33 cellular contexts compared by ENCODE assay signal in the genomic region with DNA sequence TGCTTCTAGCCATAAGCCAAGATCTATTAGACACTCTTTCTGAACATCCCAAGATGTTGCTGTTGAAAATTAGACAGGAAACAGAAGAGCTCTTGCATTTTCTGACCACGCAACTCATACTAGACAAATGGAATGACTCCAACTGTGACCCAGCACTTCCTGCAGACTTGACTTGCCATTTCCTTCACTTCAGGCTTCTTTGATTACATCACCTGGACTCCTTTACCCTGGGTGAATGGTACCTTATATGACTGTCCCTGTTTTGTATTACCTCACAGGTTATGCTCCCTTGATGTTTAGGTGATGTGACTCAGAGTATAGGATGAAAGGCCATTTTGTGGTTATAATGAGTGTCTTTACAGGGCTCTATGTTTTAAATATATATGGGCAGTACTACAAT.
A peak's percentile ranks its signal among the peaks of the same experiment; 100 is the strongest.
DNase-seq lines count a peak whose midpoint lies in the region; ATAC-seq, FAIRE-seq and TF ChIP-seq lines count a peak whose summit lies in the region.
"Had no signal": no experiment of that assay in that cellular context is flagged by ENCODE, and none has a peak within 500 bp of the region (broad histone marks: within the 10 kb centered on the region; RNA-seq: fewer than 3 reads in every experiment).

No MANE protein-coding gene starts in this region.

- H4K8ac ChIP-seq in H1 (ENCODE audit: extremely low read depth, insufficient read depth, low read length): no peak overlapping the region

- no peaks in the 10 kb centered on the region for H3K4me1 ChIP-seq in H1 (replicated peaks in 1 of 4; ENCODE audit: control insufficient read depth in 3 of 4, insufficient read depth in 4 of 4, low read length in 3 of 4)
- H3K4me1 ChIP-seq: Caco-2, stomach, uterus had no signal

- no peaks in the 10 kb centered on the region for H3K27me3 ChIP-seq in H1 (replicated peaks in 1 of 4; ENCODE audit: control insufficient read depth in 3 of 4, extremely low read depth in 1 of 4, insufficient read depth in 3 of 4, low read length in 3 of 4)
- H3K27me3 ChIP-seq: MG63, stomach, uterus had no signal

- TF ChIP-seq POLR2A in H1 (IDR thresholded peaks at IDR 0.05; ENCODE audit: control extremely low read depth in 1 of 2, low read depth in 2 of 2, low read length in 2 of 2): no peak

- CTCF ChIA-PET in H1 (lab: Charles Lee; ENCODE audit: partially characterized antibody): no interaction called here

- H2BK15ac ChIP-seq in H1 (ENCODE audit: low read length): no peak overlapping the region

- H2BK5ac ChIP-seq in H1 (ENCODE audit: low read depth, low read length): no peak overlapping the region

- H2AFZ ChIP-seq in H1 (ENCODE audit: low read length): peak overlapping the region; percentile 52; the same call in 1 of the 2 replicates

- no peaks in the 10 kb centered on the region for H4K20me1 ChIP-seq in H1 (replicated peaks in 1 of 2; ENCODE audit: control insufficient read depth in 1 of 2, insufficient read depth in 2 of 2, low read length in 2 of 2)

- H3K9me3 ChIP-seq in H1 (ENCODE audit: insufficient read depth in 2 of 2, low read depth in 1 of 2, low read length in 1 of 2): peaks cover 0 to 2% of the 10 kb centered on the region in 2 experiments; a peak in 1 of 4 replicates
- H3K9me3 ChIP-seq: uterus had no signal

- H3K4me2 ChIP-seq in H1 (ENCODE audit: insufficient read depth in 1 of 2, low read depth in 2 of 2, low read length in 2 of 2): no peak overlapping the region

- no peak for TF ChIP-seq RAD21 in H1 (IDR thresholded peaks at IDR 0.05 in 1 of 2, conservative IDR thresholded peaks at IDR 0.05 in 1 of 2; ENCODE audit: low read depth in 2 of 2, low read length in 2 of 2)

- no peak overlapping the region for H3K4ac ChIP-seq in H1 (replicated peaks; ENCODE audit: insufficient read length, low read depth, low read length)

- no peak overlapping the region for H3K4me3 ChIP-seq in H1 (ENCODE audit: extremely low read depth in 1 of 4, insufficient read depth in 2 of 4, low read depth in 3 of 4, low read length in 4 of 4)
- H3K4me3 ChIP-seq: MG63, stomach, uterus had no signal

- H4K5ac ChIP-seq in H1 (ENCODE audit: insufficient read length, low read depth, low read length): no peak overlapping the region

- H3K18ac ChIP-seq in H1 (ENCODE audit: extremely low read depth, low read length): no peak overlapping the region

- TF ChIP-seq CTCF in H1 (IDR thresholded peaks at IDR 0.05; ENCODE audit: control extremely low read depth in 1 of 3, insufficient read depth in 1 of 3, low read depth in 1 of 3, low read length in 3 of 3): no peak

- no peak overlapping the region for H3K27ac ChIP-seq in H1 (ENCODE audit: low read depth, low read length)
- H3K27ac ChIP-seq: C4-2B, stomach, uterus had no signal

- no peak overlapping the region for H2AK5ac ChIP-seq in H1 (ENCODE audit: low read depth, low read length)

- no peak overlapping the region for H3K14ac ChIP-seq in H1 (ENCODE audit: insufficient read length)

- no peak overlapping the region for H2BK20ac ChIP-seq in H1 (ENCODE audit: low read length)

- no peaks in the 10 kb centered on the region for H3K79me2 ChIP-seq in H1 (ENCODE audit: control insufficient read depth in 1 of 2, insufficient read depth in 2 of 2, low read length in 2 of 2)

- H2BK12ac ChIP-seq in H1 (ENCODE audit: low read depth, low read length): no peak overlapping the region

- H3K23ac ChIP-seq in H1 (ENCODE audit: insufficient read length): no peak overlapping the region

- 100% methylated on average over 1 of the region's 1 CpG; no CpG with 5 or more reads in 1 of the 2 experiments for WGBS in H1 (ENCODE audit: extremely low coverage in 1 of 2, insufficient coverage in 1 of 2, insufficient read length in 1 of 2, insufficient replicate concordance in 2 of 2, low coverage in 1 of 2, low lambda C conversion rate in 2 of 2, missing lambda C conversion rate in 1 of 2), 2 experiments

- DNase-seq in NCI-H2029 (lab: John Stamatoyannopoulos, UW) (peak; percentile 2), NCI-H2029 treated with DMSO at 0.1 percent for 48 hours (lab: John Stamatoyannopoulos, UW) (no peak), RKO (ENCODE audit: low spot score) (peak; percentile 30), H1 (ENCODE audit: low read depth in 1 of 2, low spot score in 2 of 2) (no peak), kidney tubule cell (ENCODE audit: low spot score) (peak; percentile 90), COLO668 (lab: John Stamatoyannopoulos, UW; ENCODE audit: unreplicated experiment) (no peak), putamen (ENCODE audit: low spot score) (no peak)
- DNase-seq: 8988T; activated CD4-positive, alpha-beta memory T cell treated with anti-CD3 and anti-CD28 coated beads, Interleukin-2, amount 10 ng/mL, durations not matched to agents 7 days and 5 days; activated CD8-positive, alpha-beta memory T cell treated with anti-CD3 and anti-CD28 coated beads, Interleukin-2, amount 50 U/mL, for 4 hours; activated naive CD4-positive, alpha-beta T cell; Caco-2; DMS79 treated with DMSO at 0.1 percent for 48 hours; GF-D8; glutamatergic neuron; KBM-7; left ventricle myocardium superior; MG63; naive B cell; NCI-H1417; NCI-H2081 treated with DMSO at 0.1 percent for 48 hours; NCI-H345; NCI-H748 treated with DMSO at 0.1 percent for 48 hours; nucleus accumbens; stimulated activated CD4-positive, alpha-beta T cell treated with anti-CD3 and anti-CD28 coated beads, Interleukin-2, amount 100 ng/mL, for 48 hours; stomach; T-helper 17 cell; uterus had no signal

- FAIRE-seq in H1 (lab: Jason Lieb, UNC): no peak
- FAIRE-seq: H54, islet of Langerhans had no signal

- no peak overlapping the region for H3K9ac ChIP-seq in H1 (replicated peaks in 1 of 4; ENCODE audit: extremely low read depth in 1 of 4, low read depth in 3 of 4, low read length in 3 of 4)

- H2BK120ac ChIP-seq in H1 (replicated peaks; ENCODE audit: low read depth, low read length): no peak overlapping the region

- TF ChIP-seq EP300 in H1 (IDR thresholded peaks at IDR 0.05; ENCODE audit: borderline replicate concordance in 1 of 2, low read depth in 2 of 2, low read length in 2 of 2): no peak

- no peaks in the 10 kb centered on the region for H3K36me3 ChIP-seq in H1 (ENCODE audit: control insufficient read depth in 2 of 4, insufficient read depth in 4 of 4, low read length in 3 of 4)
- H3K36me3 ChIP-seq: MG63, stomach, uterus had no signal

- POLR2A ChIA-PET in H1 (lab: Charles Lee; ENCODE audit: partially characterized antibody): no interaction called here

- H3K23me2 ChIP-seq in H1 (ENCODE audit: low read depth, low read length): no peaks in the 10 kb centered on the region

- no peaks in the 10 kb centered on the region for H3K79me1 ChIP-seq in H1 (ENCODE audit: low read depth, low read length)

- no peak overlapping the region for H3K56ac ChIP-seq in H1 (replicated peaks; ENCODE audit: insufficient read length, low read depth, low read length)

- no peak for ATAC-seq in HG03432 (IDR thresholded peaks at IDR 0.05; ENCODE audit: unreplicated experiment)
- ATAC-seq: left ventricle myocardium superior, sciatic nerve, T-helper 17 cell had no signal

- H4K91ac ChIP-seq in H1 (replicated peaks; ENCODE audit: insufficient read length, low read length): no peak overlapping the region

TF ChIP-seq in H1, 55 proteins besides CTCF, POLR2A, EP300 and RAD21:
- TF ChIP-seq SAP30 (IDR thresholded peaks at IDR 0.05; ENCODE audit: insufficient read depth, insufficient replicate concordance, low read length) (no peak), CBX8 (IDR thresholded peaks at IDR 0.05; ENCODE audit: borderline replicate concordance, low read depth, low read length) (no peak), MAX (IDR thresholded peaks at IDR 0.05) (no peak)

Comparison
In these comparisons a context has a peak if more than half of its experiments do, and no peak if none do; other contexts are left out.
1. DNase-seq: peak in NCI-H2029 (single experiment), RKO (single experiment) and kidney tubule cell (single experiment); none in NCI-H2029 treated with DMSO at 0.1 percent for 48 hours (single experiment), H1 (0 of 2), COLO668 (single experiment) and putamen (single experiment).